Comparison of ENCODE assay signal across 8 cellular contexts in the genomic region with DNA sequence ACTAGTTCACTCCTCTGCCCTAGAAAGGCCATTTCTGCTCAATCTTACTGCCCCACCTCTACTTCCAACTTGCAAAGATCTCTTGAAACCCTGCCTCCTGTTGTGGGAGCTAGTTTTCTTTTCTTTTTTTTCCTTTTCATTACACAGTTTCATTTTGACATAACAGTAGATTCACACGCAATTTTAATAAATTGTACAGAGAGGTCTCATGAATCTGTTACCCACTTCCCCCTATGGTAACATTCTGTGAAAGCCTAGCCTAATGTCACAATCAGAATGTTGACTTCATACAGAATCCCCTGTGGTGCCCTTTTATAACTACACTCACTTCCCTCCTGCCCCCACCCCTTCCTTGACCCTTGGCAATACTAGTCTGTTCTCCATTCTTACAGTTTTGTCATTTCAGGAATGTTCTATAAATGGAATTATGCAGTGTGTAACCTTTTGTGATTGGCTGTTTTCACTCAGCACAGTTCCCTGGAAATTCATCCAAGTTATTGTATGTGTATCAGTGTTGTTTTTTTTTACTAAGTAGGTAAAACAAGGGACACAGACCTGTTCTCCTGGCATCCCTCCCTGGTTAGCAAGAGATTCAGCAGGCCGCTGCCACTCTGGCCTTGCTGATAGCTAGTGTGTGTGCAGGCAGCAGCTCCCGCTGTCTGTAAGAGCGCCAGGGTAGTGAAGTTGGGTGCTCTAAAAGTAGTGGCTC. TPM values are rescaled to one million over a fixed set of nuclear protein-coding genes. Genes with fewer than 3 reads are reported as not detected.
DNase-seq lines count a peak whose midpoint lies in the region; ATAC-seq, FAIRE-seq and TF ChIP-seq lines count a peak whose summit lies in the region.

No MANE protein-coding gene starts in this region.

- WGBS in A549 (ENCODE audit: missing lambda C conversion rate): 85% methylated on average over 4 of the region's 4 CpGs

- FAIRE-seq in A549 (lab: Jason Lieb, UNC): no peak

- no peak for TF ChIP-seq POLR2A in A549 (IDR thresholded peaks at IDR 0.05; ENCODE audit: low read length)

- peak overlapping the region in 1 of 2 experiments; percentile 47; a peak in 2 of 6 replicates for H3K27ac ChIP-seq in A549
- H3K27ac ChIP-seq in mucosa of rectum (ENCODE audit: low read depth in 2 of 2, low read length in 2 of 2): peak overlapping the region; percentile 57 to 73

- H3K4me2 ChIP-seq in A549: no peak overlapping the region

- H3K4me3 ChIP-seq in A549: no peak overlapping the region
- no peak overlapping the region for H3K4me3 ChIP-seq in cardiac fibroblast (replicated peaks in 1 of 2; ENCODE audit: low read depth in 2 of 2, low read length in 2 of 2)
- H3K4me3 ChIP-seq in mucosa of rectum (ENCODE audit: low read length in 2 of 2): no peak overlapping the region

- no peaks in the 10 kb centered on the region for H3K36me3 ChIP-seq in mucosa of rectum (ENCODE audit: control insufficient read depth in 2 of 2, insufficient read depth in 2 of 2, low read length in 2 of 2)

- TF ChIP-seq CTCF in A549 (IDR thresholded peaks at IDR 0.05) (no peak), cardiac fibroblast (IDR thresholded peaks at IDR 0.05; ENCODE audit: low read depth, low read length) (no peak)

- H3K9me3 ChIP-seq in A549 (0 out of 3 replicates have a peak, but pooled peaks cover 3% of the 10 kb centered on the region), mucosa of rectum (ENCODE audit: control insufficient read depth in 2 of 2, low read length in 2 of 2) (no peaks in the 10 kb centered on the region)

- H3K27me3 ChIP-seq in mucosa of rectum (ENCODE audit: control insufficient read depth in 2 of 2, insufficient read depth in 2 of 2, low read length in 2 of 2): no peaks in the 10 kb centered on the region

- H3K4me1 ChIP-seq in A549 (peaks cover 24% of the 10 kb centered on the region), mucosa of rectum (ENCODE audit: control insufficient read depth in 2 of 2, insufficient read depth in 2 of 2, low read length in 2 of 2) (peaks cover 10% of the 10 kb centered on the region in 2 donors)

- no peak overlapping the region for H3K9ac ChIP-seq in mucosa of rectum (ENCODE audit: low read depth in 1 of 2, low read length in 2 of 2)

- DNase-seq in A549 (ENCODE audit: low read depth in 1 of 2, low spot score in 1 of 2) (no peak), cardiac fibroblast (ENCODE audit: low read depth in 2 of 2) (peak; percentile 77 to 94)
- DNase-seq in stimulated activated CD4-positive, alpha-beta T cell treated with anti-CD3 and anti-CD28 coated beads, Interleukin-12 subunit alpha, Interleukin-12 subunit beta, amount 100 ng/mL, for 4 hours: no peak
- no peak for DNase-seq in activated CD4-positive, alpha-beta T cell treated with anti-CD3 and anti-CD28 coated beads for 4 hours
- DNase-seq in activated CD4-positive, CD25-positive, alpha-beta regulatory T cell treated with anti-CD3 and anti-CD28 coated beads, Interleukin-2, amount 50 U/mL, for 72 hours: no peak

- ATAC-seq in A549 (peak; percentile 19 to 47; a peak in 3 of 6 replicates), GM21619 (IDR thresholded peaks at IDR 0.05; ENCODE audit: unreplicated experiment) (peak; percentile 57), HG03521 (IDR thresholded peaks at IDR 0.05; ENCODE audit: unreplicated experiment) (no peak)

- no peak for TF ChIP-seq EP300 in A549 (IDR thresholded peaks at IDR 0.05)

- POLR2A ChIA-PET in A549 (lab: Yijun Ruan, JAX): no interaction called here

- TF ChIP-seq RAD21 in A549 (conservative IDR thresholded peaks at IDR 0.05 in 1 of 2, IDR thresholded peaks at IDR 0.05 in 1 of 2): no peak

- CTCF ChIA-PET in A549 (lab: Yijun Ruan, JAX): interaction anchor here (0.6 to 8.7 kb wide), 6 partner anchors 10 to 193 kb away, joined by 3 to 48 read pairs (median 6); no protein-coding TSS in a partner anchor

TF ChIP-seq in A549, 52 proteins besides CTCF, POLR2A, EP300 and RAD21:
- TF ChIP-seq MAFK (IDR thresholded peaks at IDR 0.05; ENCODE audit: partially characterized antibody): no peak
- TF ChIP-seq SREBF2 (IDR thresholded peaks at IDR 0.05): no peak
- no peak for TF ChIP-seq FOSB (CRISPR knock-in tag; IDR thresholded peaks at IDR 0.05)
- TF ChIP-seq RFX5 (IDR thresholded peaks at IDR 0.05): no peak
- TF ChIP-seq FOSL2 (IDR thresholded peaks at IDR 0.05): no peak
- no peak for TF ChIP-seq FOSL2 (CRISPR knock-in tag; IDR thresholded peaks at IDR 0.05)
- no peak for TF ChIP-seq NR3C1 (IDR thresholded peaks at IDR 0.05)

RNA-seq across cellular contexts. Expression of a gene that starts 21.5 kb away (rescaled TPM):
- polyA plus RNA-seq in A549 (2011; rRNA removed): 12.8 and 13.8 TPM in 2 replicates
- polyA plus RNA-seq in A549 (2012; cell fraction: cytosol; rRNA removed): 8.7 and 12.5 TPM in 2 replicates
- 18.6 and 20.9 TPM in 2 replicates for polyA plus RNA-seq in A549 (2012; cell fraction: nucleus; rRNA removed)
- 20.3 to 23.1 TPM (median 21.7 TPM) in 3 replicates for polyA plus RNA-seq in A549 (2017; fragmentation: RNase III; extraction: RNeasy Plus Mini Kit Qiagen cat#74134 plus additional on column Dnase treatment)
- 19.1 and 21.1 TPM in 2 replicates for polyA minus RNA-seq in A549 (2011; rRNA and poly(A)+ RNA removed)

Comparison
In these comparisons a context has a peak if more than half of its experiments do, and no peak if none do; other contexts are left out.
1. DNase-seq: peak in cardiac fibroblast (2 of 2); none in A549 (0 of 2), stimulated activated CD4-positive, alpha-beta T cell treated with anti-CD3 and anti-CD28 coated beads, Interleukin-12 subunit alpha, Interleukin-12 subunit beta, amount 100 ng/mL, for 4 hours (single experiment), activated CD4-positive, alpha-beta T cell treated with anti-CD3 and anti-CD28 coated beads for 4 hours (0 of 2) and activated CD4-positive, CD25-positive, alpha-beta regulatory T cell treated with anti-CD3 and anti-CD28 coated beads, Interleukin-2, amount 50 U/mL, for 72 hours (single experiment).